ENCODE assay signal across 17 cellular contexts in the genomic region with DNA sequence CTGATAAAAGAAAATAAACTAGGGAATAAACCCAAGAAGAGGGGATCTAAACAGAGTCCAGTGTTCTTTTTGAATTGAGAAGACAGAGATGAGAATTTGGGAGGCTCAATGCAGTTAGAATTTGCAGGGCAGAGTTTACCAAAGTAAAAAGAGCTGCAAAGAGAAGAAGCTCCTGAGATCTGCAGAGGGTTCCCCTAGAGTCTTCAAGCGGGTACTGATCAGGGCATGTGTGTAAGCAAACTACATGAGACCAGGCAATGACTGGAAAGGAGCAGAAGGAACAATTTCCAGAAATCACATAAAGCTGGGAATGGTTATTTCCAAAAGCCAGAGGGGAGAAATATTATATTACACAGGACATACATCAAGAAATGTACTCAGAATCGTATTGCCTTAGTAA.
"Had no signal": no experiment of that assay in that cellular context is flagged by ENCODE, and none has a peak within 500 bp of the region (broad histone marks: within the 10 kb centered on the region; RNA-seq: fewer than 3 reads in every experiment).

No MANE protein-coding gene starts in this region.

- DNase-seq: activated CD4-positive, alpha-beta T cell treated with anti-CD3 and anti-CD28 coated beads, Interleukin-2, amount 10 ng/mL, durations not matched to agents 24 days and 14 days; activated CD4-positive, CD25-positive, alpha-beta regulatory T cell; activated naive CD8-positive, alpha-beta T cell treated with anti-CD3 and anti-CD28 coated beads for 36 hours; amygdala; central memory CD4-positive, alpha-beta T cell; colonic mucosa; hippocampal formation; kidney; left ventricle myocardium inferior; nucleus accumbens; stimulated activated CD4-positive, alpha-beta T cell treated with anti-CD3 and anti-CD28 coated beads, Interleukin-15, amount 100 ng/mL, for 24 hours; stimulated activated CD4-positive, alpha-beta T cell treated with anti-CD3 and anti-CD28 coated beads, Interleukin-4, amount 100 ng/mL, for 1 hour; stimulated activated naive CD4-positive, alpha-beta T cell; transverse colon had no signal

- H3K27ac ChIP-seq: colonic mucosa, esophagus muscularis mucosa, left ventricle myocardium inferior, transverse colon, vagina had no signal

- H3K36me3 ChIP-seq: colonic mucosa, esophagus muscularis mucosa, left ventricle myocardium inferior, transverse colon, vagina had no signal

- ATAC-seq: natural killer cell treated with Interleukin-12 subunit alpha and Interleukin-12 subunit beta and Interleukin-15 and Interleukin-18, amount 100 ng/mL, for 72 hours had no signal

- H3K27me3 ChIP-seq: colonic mucosa, esophagus muscularis mucosa, transverse colon, vagina had no signal

- H3K9me3 ChIP-seq: colonic mucosa, esophagus muscularis mucosa, left ventricle myocardium inferior, transverse colon, vagina had no signal

- H3K4me3 ChIP-seq: colonic mucosa, esophagus muscularis mucosa, left ventricle myocardium inferior, transverse colon, vagina had no signal

- H3K4me1 ChIP-seq: colonic mucosa, esophagus muscularis mucosa, left ventricle myocardium inferior, transverse colon, vagina had no signal

- FAIRE-seq: kidney had no signal
